Comparison of ENCODE assay signal across 9 cellular contexts in the genomic region with DNA sequence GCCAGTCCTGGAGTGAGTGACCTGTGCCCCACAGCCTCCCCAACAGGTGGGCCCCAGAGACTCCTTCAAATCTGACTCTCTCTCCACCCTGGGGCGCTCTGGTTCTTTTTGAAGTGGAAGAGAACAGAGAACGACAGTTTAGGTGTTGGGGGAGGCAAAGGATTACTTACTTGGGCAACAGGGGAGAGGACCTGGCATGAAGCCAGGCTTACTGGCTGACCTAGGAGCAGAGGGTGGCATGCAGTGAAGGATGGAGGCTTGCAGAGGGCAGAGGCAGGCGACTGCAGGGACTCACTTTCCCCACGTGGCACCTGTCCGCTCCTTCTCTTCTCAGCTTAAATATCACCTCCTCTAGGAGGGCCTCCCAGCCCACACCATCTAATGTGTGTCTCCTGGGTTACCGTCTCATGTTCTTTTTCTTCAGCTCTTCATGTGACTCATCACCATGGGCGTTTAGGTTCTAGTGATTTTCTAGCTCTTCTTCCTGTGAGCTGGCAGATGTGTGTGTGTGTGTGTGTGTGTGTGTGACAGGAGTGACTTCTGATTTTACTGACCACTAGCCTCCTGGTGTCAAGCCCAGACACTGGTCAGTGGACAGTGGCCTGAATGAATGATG. TPM values are rescaled to one million over a fixed set of nuclear protein-coding genes. Genes with fewer than 3 reads are reported as not detected.
DNase-seq lines count a peak whose midpoint lies in the region; ATAC-seq and TF ChIP-seq lines count a peak whose summit lies in the region.
"Had no signal": no experiment of that assay in that cellular context is flagged by ENCODE, and none has a peak within 500 bp of the region (broad histone marks: within the 10 kb centered on the region; RNA-seq: fewer than 3 reads in every experiment).

No MANE protein-coding gene starts in this region.

- no peaks in the 10 kb centered on the region for H3K27me3 ChIP-seq in prostate gland (replicated peaks; ENCODE audit: insufficient read depth)

- no peaks in the 10 kb centered on the region for H3K4me1 ChIP-seq in prostate gland (replicated peaks)

- DNase-seq in stimulated activated naive CD8-positive, alpha-beta T cell treated with anti-CD3 and anti-CD28 coated beads, Interleukin-15, Interleukin-2, amounts not matched to agents 100 U/mL and 50 U/mL, for 24 hours = no peak
- no peak for DNase-seq in stimulated activated naive CD8-positive, alpha-beta T cell treated with anti-CD3 and anti-CD28 coated beads, Interleukin-15, amount 100 ng/mL, for 72 hours
- DNase-seq in cardiac fibroblast (ENCODE audit: low read depth in 2 of 2) = peak; percentile 78 to 95
- no peak for DNase-seq in NCI-H1105 treated with DMSO at 0.1 percent for 48 hours (lab: John Stamatoyannopoulos, UW)
- no peak for DNase-seq in prostate gland (ENCODE audit: low spot score)
- DNase-seq: NK-92 treated with Interleukin-12 subunit alpha and Interleukin-12 subunit beta, amount 100 ng/mL, for 24 hours had no signal

- intact Hi-C loops in prostate gland (cut with DNase I) = loop anchor here (1.0 to 10.0 kb wide), 2 partner anchors 21 to 450 kb away; no protein-coding TSS in a partner anchor

- ATAC-seq in stimulated activated naive CD8-positive, alpha-beta T cell treated with anti-CD3 and anti-CD28 coated beads, Interleukin-15, Interleukin-2, amounts not matched to agents 100 U/mL and 50 U/mL, for 24 hours = peak; percentile 29
- ATAC-seq in stimulated activated naive CD8-positive, alpha-beta T cell treated with anti-CD3 and anti-CD28 coated beads, Interleukin-15, amount 100 ng/mL, for 72 hours = no peak
- ATAC-seq in esophagus mucosa = no peak

- TF ChIP-seq CTCF in cardiac fibroblast (IDR thresholded peaks at IDR 0.05; ENCODE audit: low read depth, low read length) (no peak), prostate gland (IDR thresholded peaks at IDR 0.05) (no peak)

- H3K4me3 ChIP-seq in cardiac fibroblast (replicated peaks in 1 of 2; ENCODE audit: low read depth in 2 of 2, low read length in 2 of 2) (no peak overlapping the region), prostate gland (no peak overlapping the region)
- H3K4me3 ChIP-seq: left ventricle myocardium inferior, tibial nerve had no signal

- no peak overlapping the region for H3K4me3 Mint-ChIP-seq in stimulated activated naive CD8-positive, alpha-beta T cell treated with anti-CD3 and anti-CD28 coated beads, Interleukin-15, amount 100 ng/mL, for 72 hours

- peaks cover 39% of the 10 kb centered on the region for H3K4me1 Mint-ChIP-seq in stimulated activated naive CD8-positive, alpha-beta T cell treated with anti-CD3 and anti-CD28 coated beads, Interleukin-15, amount 100 ng/mL, for 72 hours

- peaks cover 68% of the 10 kb centered on the region for H3K27me3 Mint-ChIP-seq in stimulated activated naive CD8-positive, alpha-beta T cell treated with anti-CD3 and anti-CD28 coated beads, Interleukin-15, amount 100 ng/mL, for 72 hours

- no peak for TF ChIP-seq POLR2A in prostate gland (IDR thresholded peaks at IDR 0.05)

- WGBS in prostate gland = 38% methylated on average over 7 of the region's 7 CpGs

- no peak overlapping the region for H3K27ac Mint-ChIP-seq in stimulated activated naive CD8-positive, alpha-beta T cell treated with anti-CD3 and anti-CD28 coated beads, Interleukin-15, amount 100 ng/mL, for 72 hours

- H3K27ac ChIP-seq in prostate gland = no peak overlapping the region
- H3K27ac ChIP-seq: left ventricle myocardium inferior, tibial nerve had no signal

- H3K36me3 ChIP-seq in prostate gland = no peaks in the 10 kb centered on the region
- H3K36me3 ChIP-seq: left ventricle myocardium inferior, tibial nerve had no signal

- no peaks in the 10 kb centered on the region for H3K9me3 ChIP-seq in prostate gland
- H3K9me3 ChIP-seq: left ventricle myocardium inferior, tibial nerve had no signal

- H3K9me3 Mint-ChIP-seq in stimulated activated naive CD8-positive, alpha-beta T cell treated with anti-CD3 and anti-CD28 coated beads, Interleukin-15, amount 100 ng/mL, for 72 hours = no peaks in the 10 kb centered on the region

RNA-seq across cellular contexts. Expression of gene LZTS2, which starts 15.5 kb away (rescaled TPM):
- 23.0 TPM for total RNA-seq in esophagus mucosa
- total RNA-seq in prostate gland = 100 to 1,000 TPM; 108 to 189 TPM

RNA-seq across cellular contexts. Expression of gene PDZD7, which starts 15.9 kb away (rescaled TPM):
- total RNA-seq in esophagus mucosa (0.04 TPM), prostate gland (1 to 10 TPM in 1 of 2 donors, under 1 TPM in 1; 0.82 to 1.5 TPM)

RNA-seq across cellular contexts. Expression of gene SFXN3, which starts 16.0 kb away (rescaled TPM):
- total RNA-seq in esophagus mucosa = 4.9 TPM
- total RNA-seq in prostate gland = 10 to 100 TPM; 20.7 to 65.4 TPM

RNA-seq across cellular contexts. Expression of gene TWNK, which starts 27.7 kb away (rescaled TPM):
- total RNA-seq in esophagus mucosa (5.7 TPM), prostate gland (10 to 100 TPM in 1 of 2 donors, 1 to 10 TPM in 1; 9.7 to 17.3 TPM)

RNA-seq across cellular contexts. Expression of gene MRPL43, which starts 27.8 kb away (rescaled TPM):
- total RNA-seq in esophagus mucosa (72.7 TPM), prostate gland (100 to 1,000 TPM in 1 of 2 donors, 10 to 100 TPM in 1; 98.3 to 119 TPM)

Comparison
In these comparisons a context has a peak if more than half of its experiments do, and no peak if none do; other contexts are left out.
1. DNase-seq: peak in cardiac fibroblast (2 of 2); none in stimulated activated naive CD8-positive, alpha-beta T cell treated with anti-CD3 and anti-CD28 coated beads, Interleukin-15, Interleukin-2, amounts not matched to agents 100 U/mL and 50 U/mL, for 24 hours (single experiment), stimulated activated naive CD8-positive, alpha-beta T cell treated with anti-CD3 and anti-CD28 coated beads, Interleukin-15, amount 100 ng/mL, for 72 hours (0 of 2), NCI-H1105 treated with DMSO at 0.1 percent for 48 hours (single experiment) and prostate gland (single experiment).